ENCODE assay signal across 8 cellular contexts in the genomic region with DNA sequence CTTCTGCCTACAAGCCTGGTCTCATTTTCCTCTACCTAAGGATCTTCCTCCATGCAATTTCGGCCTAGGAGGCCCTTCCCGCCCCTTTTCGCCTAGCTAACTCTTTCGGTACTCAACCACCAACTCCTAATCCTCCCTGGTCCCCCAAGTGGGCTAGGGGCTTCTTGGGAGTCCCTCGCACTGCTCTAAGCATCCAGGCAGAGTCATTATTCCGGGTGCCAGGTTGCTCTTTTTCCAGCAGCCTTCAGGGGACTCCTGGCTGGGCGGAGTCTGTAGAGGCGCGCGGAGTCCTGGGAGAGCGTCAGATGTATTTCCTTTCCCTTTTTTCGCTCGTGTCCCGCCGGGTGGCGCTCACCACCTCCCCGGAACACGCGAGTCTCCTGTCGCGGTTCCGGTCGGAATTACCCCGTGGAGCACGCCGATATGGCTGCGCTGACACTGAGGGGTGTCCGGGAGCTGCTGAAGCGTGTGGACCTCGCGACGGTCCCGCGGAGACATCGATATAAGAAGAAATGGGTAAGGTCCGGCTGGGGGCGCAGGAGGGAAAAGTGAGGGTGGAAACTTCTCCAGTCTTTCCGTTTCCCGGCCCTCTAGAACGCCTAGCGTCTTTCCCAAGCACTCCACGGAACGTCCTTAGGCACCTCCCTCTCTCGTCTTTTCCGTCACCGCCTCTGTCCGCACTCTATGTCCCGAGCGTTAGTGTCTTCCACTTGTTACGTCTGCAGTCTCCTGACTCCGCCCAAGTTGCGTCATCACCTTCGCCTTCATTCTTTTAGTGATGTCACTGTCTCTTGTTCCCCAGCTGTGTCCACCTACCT. TPM values are rescaled to one million over a fixed set of nuclear protein-coding genes. Genes with fewer than 3 reads are reported as not detected.
DNase-seq lines count a peak whose midpoint lies in the region; ATAC-seq and TF ChIP-seq lines count a peak whose summit lies in the region.

A gene (plus strand): TSS at position 404 of the 818 bp plus-strand sequence. CDS start 20 bp downstream, at position 424.

- TF ChIP-seq CTCF in AG04450 (IDR thresholded peaks at IDR 0.05; ENCODE audit: low read depth, low read length), result peak; percentile 67
- TF ChIP-seq CTCF in WTC11 (IDR thresholded peaks at IDR 0.05), result no peak; the same call in 1 of the 2 replicates
- TF ChIP-seq CTCF in cardiac fibroblast (IDR thresholded peaks at IDR 0.05; ENCODE audit: low read depth, low read length), result peak; percentile 56

- H3K36me3 Mint-ChIP-seq in WTC11, result peaks cover 17% of the 10 kb centered on the region

- no peaks in the 10 kb centered on the region for H3K27me3 Mint-ChIP-seq in WTC11 (ENCODE audit: low read depth)

- H3K27ac Mint-ChIP-seq in WTC11, result peak within 1 kb of the TSS; percentile 100

- H3K4me3 ChIP-seq in AG04450 (ENCODE audit: low read depth, low read length), result peak within 1 kb of the TSS; percentile 88
- H3K4me3 ChIP-seq in cardiac fibroblast (replicated peaks in 1 of 2; ENCODE audit: low read depth in 2 of 2, low read length in 2 of 2), result peak within 1 kb of the TSS; percentile 71 to 80

- peak within 1 kb of the TSS; percentile 98 for H3K27ac ChIP-seq in AG04450 (ENCODE audit: low read depth, low read length)

- POLR2A ChIA-PET in AG04450 (lab: Yijun Ruan, JAX), result interaction anchor here (0.6 to 2.1 kb wide), 2 partner anchors 37 to 57 kb away, joined by 3 to 17 read pairs; a partner anchor contains a TSS
- POLR2A ChIA-PET in WTC11 (lab: Charles Lee), result interaction anchor here (0.7 to 1.2 kb wide), 4 partner anchors 8 to 169 kb away, joined by 5 to 13 read pairs (median 7); a partner anchor contains a TSS

- CTCF ChIA-PET in AG04450 (lab: Charles Lee), result interaction anchor here (0.6 to 1.7 kb wide), 9 partner anchors 7 to 208 kb away, joined by 3 to 23 read pairs (median 4); a partner anchor contains a TSS
- CTCF ChIA-PET in WTC11 (lab: Charles Lee), result interaction anchor here (0.6 to 2.6 kb wide), 16 partner anchors 7 to 118 kb away, joined by 3 to 17 read pairs (median 4); a partner anchor contains a TSS

- H3K4me1 Mint-ChIP-seq in WTC11, result peaks cover 17% of the 10 kb centered on the region

- no peaks in the 10 kb centered on the region for H3K9me3 Mint-ChIP-seq in WTC11

- ATAC-seq in GM18870 (IDR thresholded peaks at IDR 0.05; ENCODE audit: unreplicated experiment) (peak; percentile 59), HG03135 (IDR thresholded peaks at IDR 0.05; ENCODE audit: unreplicated experiment) (peak; percentile 82), WTC11 (peak; percentile 94)

- H3K27me3 ChIP-seq in AG04450 (ENCODE audit: control insufficient read depth, insufficient read depth, low read length), result no peaks in the 10 kb centered on the region

- no peaks in the 10 kb centered on the region for H3K9me3 ChIP-seq in AG04450 (ENCODE audit: control insufficient read depth, insufficient read depth, low read length)

- peak within 1 kb of the TSS; percentile 97 for H3K4me3 Mint-ChIP-seq in WTC11

- DNase-seq in AG04450 (ENCODE audit: low read depth, low spot score), result peak; percentile 88
- peak; percentile 87 for DNase-seq in NCI-H2196 treated with DMSO at 0.1 percent for 48 hours (lab: John Stamatoyannopoulos, UW; ENCODE audit: unreplicated experiment)
- peak; percentile 78 for DNase-seq in WTC11 (ENCODE audit: low spot score)
- peak; percentile 98 for DNase-seq in cardiac fibroblast (ENCODE audit: low read depth in 2 of 2)
- DNase-seq in iPS-NIHi7 (ENCODE audit: extremely low spot score), result peak; percentile 85
- peak; percentile 76 for DNase-seq in smooth muscle cell of the brain vasculature (ENCODE audit: low read depth, low spot score)

TF ChIP-seq in WTC11, 78 proteins besides CTCF, POLR2A, EP300 and RAD21 (continues in another document):
- TF ChIP-seq ZNF263 (CRISPR knock-in tag; IDR thresholded peaks at IDR 0.05; ENCODE audit: low read depth) (no peak), SMAD4 (CRISPR knock-in tag; IDR thresholded peaks at IDR 0.05) (no peak), SOX15 (CRISPR knock-in tag; IDR thresholded peaks at IDR 0.05) (no peak), TCF7 (CRISPR knock-in tag; IDR thresholded peaks at IDR 0.05; ENCODE audit: low read depth) (no peak), PRRX2 (CRISPR knock-in tag; IDR thresholded peaks at IDR 0.05) (no peak), FOXP1 (CRISPR knock-in tag; IDR thresholded peaks at IDR 0.05; ENCODE audit: borderline replicate concordance) (no peak; the same call in 1 of the 2 replicates), ZNF317 (CRISPR knock-in tag; IDR thresholded peaks at IDR 0.05; ENCODE audit: borderline replicate concordance, low read depth) (no peak), NR2C2 (CRISPR knock-in tag; IDR thresholded peaks at IDR 0.05) (no peak), RORB (CRISPR knock-in tag; IDR thresholded peaks at IDR 0.05) (no peak), ZNF671 (CRISPR knock-in tag; IDR thresholded peaks at IDR 0.05) (no peak), NFATC4 (CRISPR knock-in tag; IDR thresholded peaks at IDR 0.05) (no peak), CREB1 (CRISPR knock-in tag; IDR thresholded peaks at IDR 0.05) (no peak; the same call in 1 of the 2 replicates), CREM (CRISPR knock-in tag; IDR thresholded peaks at IDR 0.05) (peak; percentile 62; the same call in 1 of the 2 replicates), GTF2I (CRISPR knock-in tag; conservative IDR thresholded peaks at IDR 0.05) (no peak), ESRRA (CRISPR knock-in tag; IDR thresholded peaks at IDR 0.05; ENCODE audit: borderline replicate concordance) (peak; percentile 35; the same call in 1 of the 2 replicates), GRHL2 (CRISPR knock-in tag; IDR thresholded peaks at IDR 0.05; ENCODE audit: insufficient replicate concordance, severe bottlenecking) (no peak), NFYB (CRISPR knock-in tag; conservative IDR thresholded peaks at IDR 0.05; ENCODE audit: low read depth) (no peak), TP53 (CRISPR knock-in tag; IDR thresholded peaks at IDR 0.05) (no peak)
- TF ChIP-seq, protein P1, sequence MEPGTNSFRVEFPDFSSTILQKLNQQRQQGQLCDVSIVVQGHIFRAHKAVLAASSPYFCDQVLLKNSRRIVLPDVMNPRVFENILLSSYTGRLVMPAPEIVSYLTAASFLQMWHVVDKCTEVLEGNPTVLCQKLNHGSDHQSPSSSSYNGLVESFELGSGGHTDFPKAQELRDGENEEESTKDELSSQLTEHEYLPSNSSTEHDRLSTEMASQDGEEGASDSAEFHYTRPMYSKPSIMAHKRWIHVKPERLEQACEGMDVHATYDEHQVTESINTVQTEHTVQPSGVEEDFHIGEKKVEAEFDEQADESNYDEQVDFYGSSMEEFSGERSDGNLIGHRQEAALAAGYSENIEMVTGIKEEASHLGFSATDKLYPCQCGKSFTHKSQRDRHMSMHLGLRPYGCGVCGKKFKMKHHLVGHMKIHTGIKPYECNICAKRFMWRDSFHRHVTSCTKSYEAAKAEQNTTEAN (CRISPR knock-in tag; IDR thresholded peaks at IDR 0.05), result no peak; the same call in 1 of the 2 replicates
- TF ChIP-seq, protein P2, sequence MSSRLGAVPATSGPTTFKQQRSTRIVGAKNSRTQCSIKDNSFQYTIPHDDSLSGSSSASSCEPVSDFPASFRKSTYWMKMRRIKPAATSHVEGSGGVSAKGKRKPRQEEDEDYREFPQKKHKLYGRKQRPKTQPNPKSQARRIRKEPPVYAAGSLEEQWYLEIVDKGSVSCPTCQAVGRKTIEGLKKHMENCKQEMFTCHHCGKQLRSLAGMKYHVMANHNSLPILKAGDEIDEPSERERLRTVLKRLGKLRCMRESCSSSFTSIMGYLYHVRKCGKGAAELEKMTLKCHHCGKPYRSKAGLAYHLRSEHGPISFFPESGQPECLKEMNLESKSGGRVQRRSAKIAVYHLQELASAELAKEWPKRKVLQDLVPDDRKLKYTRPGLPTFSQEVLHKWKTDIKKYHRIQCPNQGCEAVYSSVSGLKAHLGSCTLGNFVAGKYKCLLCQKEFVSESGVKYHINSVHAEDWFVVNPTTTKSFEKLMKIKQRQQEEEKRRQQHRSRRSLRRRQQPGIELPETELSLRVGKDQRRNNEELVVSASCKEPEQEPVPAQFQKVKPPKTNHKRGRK (CRISPR knock-in tag; IDR thresholded peaks at IDR 0.05; ENCODE audit: borderline replicate concordance), result no peak
- TF ChIP-seq, protein P3, sequence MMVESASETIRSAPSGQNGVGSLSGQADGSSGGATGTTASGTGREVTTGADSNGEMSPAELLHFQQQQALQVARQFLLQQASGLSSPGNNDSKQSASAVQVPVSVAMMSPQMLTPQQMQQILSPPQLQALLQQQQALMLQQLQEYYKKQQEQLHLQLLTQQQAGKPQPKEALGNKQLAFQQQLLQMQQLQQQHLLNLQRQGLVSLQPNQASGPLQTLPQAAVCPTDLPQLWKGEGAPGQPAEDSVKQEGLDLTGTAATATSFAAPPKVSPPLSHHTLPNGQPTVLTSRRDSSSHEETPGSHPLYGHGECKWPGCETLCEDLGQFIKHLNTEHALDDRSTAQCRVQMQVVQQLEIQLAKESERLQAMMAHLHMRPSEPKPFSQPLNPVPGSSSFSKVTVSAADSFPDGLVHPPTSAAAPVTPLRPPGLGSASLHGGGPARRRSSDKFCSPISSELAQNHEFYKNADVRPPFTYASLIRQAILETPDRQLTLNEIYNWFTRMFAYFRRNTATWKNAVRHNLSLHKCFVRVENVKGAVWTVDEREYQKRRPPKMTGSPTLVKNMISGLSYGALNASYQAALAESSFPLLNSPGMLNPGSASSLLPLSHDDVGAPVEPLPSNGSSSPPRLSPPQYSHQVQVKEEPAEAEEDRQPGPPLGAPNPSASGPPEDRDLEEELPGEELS (CRISPR knock-in tag; IDR thresholded peaks at IDR 0.05), result 0 out of 2 replicates have a peak, but pooled peaks have one; percentile 47
- TF ChIP-seq, protein P4, sequence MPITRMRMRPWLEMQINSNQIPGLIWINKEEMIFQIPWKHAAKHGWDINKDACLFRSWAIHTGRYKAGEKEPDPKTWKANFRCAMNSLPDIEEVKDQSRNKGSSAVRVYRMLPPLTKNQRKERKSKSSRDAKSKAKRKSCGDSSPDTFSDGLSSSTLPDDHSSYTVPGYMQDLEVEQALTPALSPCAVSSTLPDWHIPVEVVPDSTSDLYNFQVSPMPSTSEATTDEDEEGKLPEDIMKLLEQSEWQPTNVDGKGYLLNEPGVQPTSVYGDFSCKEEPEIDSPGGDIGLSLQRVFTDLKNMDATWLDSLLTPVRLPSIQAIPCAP (CRISPR knock-in tag; IDR thresholded peaks at IDR 0.05), result no peak
- TF ChIP-seq, protein P5, sequence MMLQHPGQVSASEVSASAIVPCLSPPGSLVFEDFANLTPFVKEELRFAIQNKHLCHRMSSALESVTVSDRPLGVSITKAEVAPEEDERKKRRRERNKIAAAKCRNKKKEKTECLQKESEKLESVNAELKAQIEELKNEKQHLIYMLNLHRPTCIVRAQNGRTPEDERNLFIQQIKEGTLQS (CRISPR knock-in tag; conservative IDR thresholded peaks at IDR 0.05), result peak; percentile 83

RNA-seq across cellular contexts. Expression of the gene that starts here (rescaled TPM):
- 18.4 and 21.4 TPM in 2 replicates for polyA plus RNA-seq in AG04450 (2011; rRNA removed)
- polyA minus RNA-seq in AG04450 (2011; rRNA and poly(A)+ RNA removed), result 34.8 and 44.3 TPM in 2 replicates
- 19.5 to 22.6 TPM (median 21.0 TPM) in 3 replicates for total RNA-seq in WTC11 (2021)

Comparison
In these comparisons a context has a peak if more than half of its experiments do, and no peak if none do; other contexts are left out.
1. Peak in every context shown above with its lines: DNase-seq, ATAC-seq, H3K4me3 ChIP-seq and H3K27ac ChIP-seq.